Comparison of ENCODE assay signal across 8 cellular contexts in genomic region chrX:115679460-115679859, GRCh38.
A peak's percentile ranks its signal among the peaks of the same experiment; 100 is the strongest.
DNase-seq lines count a peak whose midpoint lies in the region; ATAC-seq lines count a peak whose summit lies in the region.

No MANE protein-coding gene starts in this region.

- no peaks in the 10 kb centered on the region for H3K9me3 Mint-ChIP-seq in activated CD4-positive, alpha-beta T cell treated with anti-CD3 and anti-CD28 coated beads, Interleukin-2, amount 10 ng/mL, durations not matched to agents 24 days and 14 days
- H3K9me3 Mint-ChIP-seq in natural killer cell treated with Interleukin-12 subunit alpha and Interleukin-12 subunit beta and Interleukin-15 and Interleukin-18, amount 100 ng/mL, for 72 hours: no peaks in the 10 kb centered on the region

- H3K9me3 ChIP-seq in HUES6 (ENCODE audit: control insufficient read depth, insufficient read depth, low read depth, low read length): no peaks in the 10 kb centered on the region
- no peaks in the 10 kb centered on the region for H3K9me3 ChIP-seq in iPS-20b (ENCODE audit: insufficient read depth, low read depth, low read length)

- no peak overlapping the region for H3K4me3 ChIP-seq in HUES6 (ENCODE audit: low read depth, low read length)
- no peak overlapping the region for H3K4me3 ChIP-seq in iPS-20b (ENCODE audit: low read length)

- ATAC-seq in natural killer cell treated with Interleukin-12 subunit alpha and Interleukin-12 subunit beta and Interleukin-15 and Interleukin-18, amount 100 ng/mL, for 72 hours: no peak

- H3K27ac ChIP-seq in HUES6 (ENCODE audit: low read depth, low read length) (peak overlapping the region; percentile 47; the same call in 1 of the 2 replicates), iPS-20b (ENCODE audit: low read length) (no peak overlapping the region)

- no peak overlapping the region for H3K4me3 Mint-ChIP-seq in activated CD4-positive, alpha-beta T cell treated with anti-CD3 and anti-CD28 coated beads, Interleukin-2, amount 10 ng/mL, durations not matched to agents 24 days and 14 days
- no peak overlapping the region for H3K4me3 Mint-ChIP-seq in natural killer cell treated with Interleukin-12 subunit alpha and Interleukin-12 subunit beta and Interleukin-15 and Interleukin-18, amount 100 ng/mL, for 72 hours

- intact Hi-C loops in activated CD4-positive, alpha-beta T cell treated with anti-CD3 and anti-CD28 coated beads, Interleukin-2, amount 10 ng/mL, durations not matched to agents 24 days and 14 days (cut with micrococcal nuclease): no loop called here

- H3K4me1 ChIP-seq in HUES6 (ENCODE audit: control insufficient read depth, insufficient read depth, low read length): peaks cover 16% of the 10 kb centered on the region
- peaks cover 4% of the 10 kb centered on the region; the same call in 1 of the 2 replicates for H3K4me1 ChIP-seq in iPS-20b (ENCODE audit: insufficient read depth, low read length)

- H3K36me3 Mint-ChIP-seq in activated CD4-positive, alpha-beta T cell treated with anti-CD3 and anti-CD28 coated beads, Interleukin-2, amount 10 ng/mL, durations not matched to agents 24 days and 14 days (ENCODE audit: low read depth): no peaks in the 10 kb centered on the region
- H3K36me3 Mint-ChIP-seq in natural killer cell treated with Interleukin-12 subunit alpha and Interleukin-12 subunit beta and Interleukin-15 and Interleukin-18, amount 100 ng/mL, for 72 hours: no peaks in the 10 kb centered on the region

- H3K27me3 Mint-ChIP-seq in activated CD4-positive, alpha-beta T cell treated with anti-CD3 and anti-CD28 coated beads, Interleukin-2, amount 10 ng/mL, durations not matched to agents 24 days and 14 days: no peaks in the 10 kb centered on the region
- peaks cover 0 to 5% of the 10 kb centered on the region in 2 donors for H3K27me3 Mint-ChIP-seq in natural killer cell treated with Interleukin-12 subunit alpha and Interleukin-12 subunit beta and Interleukin-15 and Interleukin-18, amount 100 ng/mL, for 72 hours

- no peak overlapping the region for H3K27ac Mint-ChIP-seq in activated CD4-positive, alpha-beta T cell treated with anti-CD3 and anti-CD28 coated beads, Interleukin-2, amount 10 ng/mL, durations not matched to agents 24 days and 14 days
- H3K27ac Mint-ChIP-seq in natural killer cell treated with Interleukin-12 subunit alpha and Interleukin-12 subunit beta and Interleukin-15 and Interleukin-18, amount 100 ng/mL, for 72 hours: no peak overlapping the region

- no peaks in the 10 kb centered on the region for H3K4me1 Mint-ChIP-seq in activated CD4-positive, alpha-beta T cell treated with anti-CD3 and anti-CD28 coated beads, Interleukin-2, amount 10 ng/mL, durations not matched to agents 24 days and 14 days
- H3K4me1 Mint-ChIP-seq in natural killer cell treated with Interleukin-12 subunit alpha and Interleukin-12 subunit beta and Interleukin-15 and Interleukin-18, amount 100 ng/mL, for 72 hours (ENCODE audit: low read depth in 2 of 2): no peaks in the 10 kb centered on the region

- H3K36me3 ChIP-seq in HUES6 (ENCODE audit: control insufficient read depth, insufficient read depth, low read length) (no peaks in the 10 kb centered on the region), iPS-20b (ENCODE audit: insufficient read depth, low read depth, low read length) (no peaks in the 10 kb centered on the region)

- in situ Hi-C loops in SK-MEL-5 (cut with HindIII; ENCODE audit: low pct_unique_long_range_greater_than_20kb, low sequenced_read_pairs): no loop called here

- H3K27me3 ChIP-seq in HUES6 (ENCODE audit: control insufficient read depth, insufficient read depth, low read length): no peaks in the 10 kb centered on the region; the same call in 1 of the 2 replicates
- no peaks in the 10 kb centered on the region for H3K27me3 ChIP-seq in iPS-20b (ENCODE audit: insufficient read depth, low read length)

- peak overlapping the region; percentile 20 for H3K9ac ChIP-seq in HUES6 (ENCODE audit: low read length)
- peak overlapping the region; percentile 40; the same call in 1 of the 2 replicates for H3K9ac ChIP-seq in iPS-20b (ENCODE audit: low read depth, low read length)

- DNase-seq in Ammon's horn (ENCODE audit: low spot score): peak; percentile 7
- DNase-seq in SK-MEL-5 (ENCODE audit: low read depth, low spot score): peak; percentile 58
- no peak for DNase-seq in activated CD4-positive, alpha-beta T cell treated with anti-CD3 and anti-CD28 coated beads, Interleukin-2, amount 10 ng/mL, durations not matched to agents 24 days and 14 days
- DNase-seq in MV-4-11 (lab: John Stamatoyannopoulos, UW): no peak
- no peak for DNase-seq in stimulated activated CD4-positive, alpha-beta T cell treated with anti-CD3 and anti-CD28 coated beads, Interleukin-4, amount 100 ng/mL, for 24 hours
- no peak for DNase-seq in natural killer cell treated with Interleukin-12 subunit alpha and Interleukin-12 subunit beta and Interleukin-15 and Interleukin-18, amount 100 ng/mL, for 72 hours (ENCODE audit: low spot score)

Comparison
In these comparisons a context has a peak if more than half of its experiments do, and no peak if none do; other contexts are left out.
1. DNase-seq: peak in Ammon's horn (single experiment) and SK-MEL-5 (single experiment); none in activated CD4-positive, alpha-beta T cell treated with anti-CD3 and anti-CD28 coated beads, Interleukin-2, amount 10 ng/mL, durations not matched to agents 24 days and 14 days (single experiment), MV-4-11 (single experiment), stimulated activated CD4-positive, alpha-beta T cell treated with anti-CD3 and anti-CD28 coated beads, Interleukin-4, amount 100 ng/mL, for 24 hours (single experiment) and natural killer cell treated with Interleukin-12 subunit alpha and Interleukin-12 subunit beta and Interleukin-15 and Interleukin-18, amount 100 ng/mL, for 72 hours (single experiment).